Comparison of ENCODE assay signal across 8 cellular contexts in the genomic region with DNA sequence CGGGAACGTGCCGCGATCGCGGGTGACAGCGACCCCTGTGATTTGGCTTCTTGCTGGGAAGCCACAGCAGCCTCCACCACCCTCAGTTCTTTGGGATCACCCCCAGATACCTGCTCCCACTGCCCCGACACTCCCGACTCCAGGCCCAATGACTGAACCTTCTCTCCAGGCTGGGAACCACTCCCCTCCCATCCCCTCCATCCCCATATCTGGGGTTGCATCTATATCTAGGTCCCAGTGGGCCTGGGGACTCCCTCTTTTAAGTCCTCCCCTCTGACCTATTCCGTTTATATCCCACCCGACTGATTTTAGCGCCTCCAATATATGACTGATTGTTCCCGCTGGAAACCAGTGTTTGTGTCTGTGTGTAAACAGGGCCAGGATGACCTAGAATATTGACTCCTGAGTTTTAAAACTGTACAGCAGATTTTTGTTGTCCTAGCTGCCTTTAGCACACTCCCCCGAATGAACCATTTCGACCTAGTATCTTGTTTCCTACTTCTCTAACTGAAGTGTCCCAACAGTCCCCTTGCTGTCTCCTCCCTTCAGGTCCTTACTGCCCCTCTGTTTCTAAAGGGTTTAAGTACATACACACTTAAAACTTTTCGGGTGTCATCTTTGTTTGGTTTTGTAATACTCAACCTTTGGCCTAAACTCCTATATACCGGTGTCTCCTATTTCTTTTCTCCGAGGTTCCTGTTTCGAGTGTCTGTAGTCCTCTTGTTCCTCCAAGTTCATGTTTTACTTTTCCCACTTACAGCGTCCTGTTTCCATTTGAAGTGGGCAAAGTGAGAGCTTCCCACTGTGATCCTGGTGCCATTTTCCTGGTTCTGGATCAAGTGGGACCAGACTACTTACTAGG. TPM values are rescaled to one million over a fixed set of nuclear protein-coding genes. Genes with fewer than 3 reads are reported as not detected.
DNase-seq lines count a peak whose midpoint lies in the region; ATAC-seq, FAIRE-seq and TF ChIP-seq lines count a peak whose summit lies in the region.

No MANE protein-coding gene starts in this region.

- SMC1A ChIA-PET in GM12878 (lab: Charles Lee; ENCODE audit: uncharacterized antibody, unreplicated experiment): interaction anchor here (0.8 to 6.0 kb wide), 14 partner anchors 11 to 362 kb away, joined by 3 to 38 read pairs (median 5); no protein-coding TSS in a partner anchor

- no peak overlapping the region for H3K4me3 ChIP-seq in KMS-11 (IDR thresholded peaks at IDR 0.05; ENCODE audit: insufficient read depth, low read depth, low read length)
- H3K4me3 ChIP-seq in GM12878: peak overlapping the region; percentile 90
- peak overlapping the region; percentile 55 to 84 (median 65) for H3K4me3 ChIP-seq in thyroid gland (replicated peaks in 1 of 3)

- DNase-seq in AML-193 (lab: John Stamatoyannopoulos, UW) (peak; percentile 35 to 53), GM12878 (ENCODE audit: low read depth, low spot score) (no peak), left lobe of liver (ENCODE audit: low spot score) (no peak), thyroid gland (no peak), GOT3 (lab: John Stamatoyannopoulos, UW) (no peak)

- WGBS in GM12878 (ENCODE audit: insufficient coverage, insufficient replicate concordance, low lambda C conversion rate, missing lambda C conversion rate): 1% methylated on average over 17 of the region's 20 CpGs
- WGBS in thyroid gland, 2 donors: 4 to 5% methylated on average over 13 to 15 of the region's 20 CpGs

- POLR2A ChIA-PET in GM12878 (lab: Charles Lee): interaction anchor here (0.5 to 2.1 kb wide), 16 partner anchors 23 to 269 kb away, joined by 3 to 20 read pairs (median 4); a partner anchor contains a TSS

- peak overlapping the region; percentile 97 for H3K4me2 ChIP-seq in KMS-11
- peak overlapping the region; percentile 94 for H3K4me2 ChIP-seq in GM12878 (ENCODE audit: control insufficient read depth, insufficient read depth)

- H3K9me3 ChIP-seq in GM12878 (replicated peaks; ENCODE audit: control insufficient read depth, insufficient read depth, low read length): no peaks in the 10 kb centered on the region
- H3K9me3 ChIP-seq in thyroid gland: no peaks in the 10 kb centered on the region

- in situ Hi-C loops in GM12878 (cut with MboI): loop anchor here (5.0 kb wide), 1 partner anchor 359 kb away; no protein-coding TSS in a partner anchor

- H3K79me2 ChIP-seq in KMS-11 (ENCODE audit: insufficient read depth, low read depth) (peaks cover 41% of the 10 kb centered on the region), GM12878 (ENCODE audit: control insufficient read depth, insufficient read depth, low read length) (peaks cover 34% of the 10 kb centered on the region)

- RAD21 ChIA-PET in GM12878 (lab: Charles Lee; ENCODE audit: unreplicated experiment): interaction anchor here (0.7 to 5.0 kb wide), 25 partner anchors 23 to 360 kb away, joined by 3 to 44 read pairs (median 5); a partner anchor contains a TSS

- H3K4me1 ChIP-seq in KMS-11 (ENCODE audit: low read depth, poor library complexity, severe bottlenecking): peaks cover 27% of the 10 kb centered on the region
- H3K4me1 ChIP-seq in GM12878 (ENCODE audit: control insufficient read depth, insufficient read depth, low read length): peaks cover 6% of the 10 kb centered on the region
- peaks cover 13 to 20% of the 10 kb centered on the region in 2 donors for H3K4me1 ChIP-seq in thyroid gland

- H2AFZ ChIP-seq in KMS-11 (ENCODE audit: low read depth) (peak overlapping the region; percentile 29), GM12878 (ENCODE audit: control insufficient read depth, low read depth, low read length) (peak overlapping the region; percentile 19; the same call in 1 of the 2 replicates)

- no peak for TF ChIP-seq CTCF in KMS-11 (conservative IDR thresholded peaks at IDR 0.05; ENCODE audit: low read depth, low read length)
- TF ChIP-seq CTCF in GM12878 (IDR thresholded peaks at IDR 0.05 in 2 of 3, conservative IDR thresholded peaks at IDR 0.05 in 1 of 3; ENCODE audit: control insufficient read depth in 2 of 3, extremely low read depth in 1 of 3, insufficient read depth in 1 of 3, low read depth in 3 of 3, low read length in 3 of 3): 0 out of 6 replicates have a peak, but pooled peaks of 1 of the 3 experiments have one; percentile 10
- no peak for TF ChIP-seq CTCF in thyroid gland (IDR thresholded peaks at IDR 0.05)

- TF ChIP-seq POLR2A in GM12878 (IDR thresholded peaks at IDR 0.05; ENCODE audit: low read depth, low read length) (no peak), thyroid gland (IDR thresholded peaks at IDR 0.05) (no peak)

- H3K9ac ChIP-seq in KMS-11 (peak overlapping the region; percentile 97), GM12878 (ENCODE audit: control insufficient read depth, insufficient read depth, low read length) (peak overlapping the region; percentile 96)

- H3K36me3 ChIP-seq in KMS-11 (ENCODE audit: insufficient read depth) (peaks cover 20% of the 10 kb centered on the region; the same call in 1 of the 2 replicates), GM12878 (ENCODE audit: control insufficient read depth in 2 of 2, insufficient read depth in 2 of 2, low read length in 1 of 2) (peaks cover 14 to 20% of the 10 kb centered on the region in 2 experiments; a peak in 3 of 4 replicates), thyroid gland (peaks cover 20 to 23% of the 10 kb centered on the region in 2 donors)

- ATAC-seq in GM12878 (no peak; the same call in 2 of the 3 replicates), left lobe of liver (peak; percentile 3), HG02623 (IDR thresholded peaks at IDR 0.05; ENCODE audit: unreplicated experiment) (no peak), HG03196 (IDR thresholded peaks at IDR 0.05; ENCODE audit: unreplicated experiment) (no peak)

- TSS peak; percentile 68 for BruUV-seq in GM12878 (replicated peaks; lab: Mats Ljungman, UMichigan)

- no peak for TF ChIP-seq EP300 in GM12878 (IDR thresholded peaks at IDR 0.05; ENCODE audit: borderline replicate concordance in 1 of 2, control insufficient read depth in 1 of 2, low read depth in 2 of 2, low read length in 2 of 2)

- intact Hi-C loops in GM12878 (cut with micrococcal nuclease; ENCODE audit: unreplicated experiment): loop anchor here (2.0 to 5.0 kb wide), 3 partner anchors 54 to 224 kb away; a partner anchor contains a TSS
- intact Hi-C loops in thyroid gland (cut with DNase I): no loop called here

- H4K20me1 ChIP-seq in KMS-11 (ENCODE audit: insufficient read depth) (no peaks in the 10 kb centered on the region), GM12878 (ENCODE audit: control insufficient read depth, insufficient read depth) (no peaks in the 10 kb centered on the region)

- no peak for FAIRE-seq in GM12878 (lab: Jason Lieb, UNC)

- CTCF ChIA-PET in GM12878 (lab: Yijun Ruan, JAX): interaction anchor here (0.6 to 9.0 kb wide), 28 partner anchors 12 to 434 kb away, joined by 3 to 120 read pairs (median 5); a partner anchor contains a TSS

- TF ChIP-seq RAD21 in GM12878 (IDR thresholded peaks at IDR 0.05; ENCODE audit: insufficient read depth, low read depth, low read length): no peak

- H3K27ac ChIP-seq in KMS-11: peak overlapping the region; percentile 83
- H3K27ac ChIP-seq in GM12878 (ENCODE audit: control insufficient read depth, insufficient read depth): peak overlapping the region; percentile 90
- H3K27ac ChIP-seq in thyroid gland: peak overlapping the region; percentile 54 to 77 (median 66)

- no peaks in the 10 kb centered on the region for H3K27me3 ChIP-seq in KMS-11 (ENCODE audit: insufficient read depth, low read depth)
- no peaks in the 10 kb centered on the region; a peak in 1 of 4 replicates for H3K27me3 ChIP-seq in GM12878 (replicated peaks in 1 of 2; ENCODE audit: control insufficient read depth in 2 of 2, insufficient read depth in 2 of 2, low read length in 1 of 2)
- H3K27me3 ChIP-seq in thyroid gland: no peaks in the 10 kb centered on the region

RNA-seq across cellular contexts. Expression of a gene that starts 0.8 kb away (rescaled TPM):
- 59.9 and 66.8 TPM in 2 replicates for total RNA-seq in GM12878 (2013; cell fraction: nucleolus; rRNA removed)
- total RNA-seq in GM12878 (2014; rRNA removed): 132 and 150 TPM in 2 replicates
- 65.8 and 70.3 TPM in 2 replicates for total RNA-seq in GM12878 (2014; rRNA removed; fragmentation: Illumina TruSeq; extraction: Trizol)
- total RNA-seq in GM12878 (2021): 150 and 151 TPM in 2 replicates
- 53.3 TPM for polyA plus RNA-seq in GM12878 (2011; ENCODE audit: low read depth)
- polyA plus RNA-seq in GM12878 (2011; rRNA removed): 35.1 and 79.4 TPM in 2 replicates
- polyA plus RNA-seq in GM12878 (2011; cell fraction: cytosol; rRNA removed): 104 and 113 TPM in 2 replicates
- polyA plus RNA-seq in GM12878 (2011; cell fraction: nucleus; rRNA removed): 99.4 and 118 TPM in 2 replicates
- 81.3 and 91.1 TPM in 2 replicates for polyA plus RNA-seq in GM12878 (2012)
- polyA plus RNA-seq in GM12878 (2014; fragmentation: Illumina TruSeq; extraction: Trizol): 78.8 and 121 TPM in 2 replicates
- 1 to 10 TPM; 2.2 to 2.6 TPM for polyA plus RNA-seq in GM12878 (2014; fragmentation: Nextera tagmentation; extraction: Ambion mirVana)
- 138 and 155 TPM in 2 replicates for polyA plus RNA-seq in GM12878 (2014; rRNA removed)
- 100 to 1,000 TPM; 182 to 192 TPM for polyA plus RNA-seq in GM12878 (2016; fragmentation: Nextera tagmentation; extraction: Ambion mirVana)
- polyA minus RNA-seq in GM12878 (2011; rRNA and poly(A)+ RNA removed): 83.5 and 88.8 TPM in 2 replicates
- polyA minus RNA-seq in GM12878 (2011; cell fraction: cytosol; rRNA and poly(A)+ RNA removed): 33.7 and 39.4 TPM in 2 replicates
- polyA minus RNA-seq in GM12878 (2011; cell fraction: nucleus; rRNA and poly(A)+ RNA removed): 21.6 and 30.6 TPM in 2 replicates
- total RNA-seq in left lobe of liver: 52.4 TPM
- total RNA-seq in thyroid gland: 100 to 1,000 TPM in 1 of 4 donors, 10 to 100 TPM in 3; 65.0 to 100 (median 98.8) TPM

RNA-seq across cellular contexts. Expression of a gene that starts 18.6 kb away (rescaled TPM):
- total RNA-seq in GM12878 (2013; cell fraction: nucleolus; rRNA removed): not detected in 2 replicates
- total RNA-seq in GM12878 (2014; rRNA removed): not detected in 2 replicates
- not detected in 2 replicates for total RNA-seq in GM12878 (2014; rRNA removed; fragmentation: Illumina TruSeq; extraction: Trizol)
- not detected in 2 replicates for total RNA-seq in GM12878 (2021)
- not detected for polyA plus RNA-seq in GM12878 (2011; ENCODE audit: low read depth)
- 0.11 and 0.33 TPM in 2 replicates for polyA plus RNA-seq in GM12878 (2011; rRNA removed)
- polyA plus RNA-seq in GM12878 (2011; cell fraction: cytosol; rRNA removed): 0.16 and 0.22 TPM in 2 replicates
- 0.09 and 0.13 TPM in 2 replicates for polyA plus RNA-seq in GM12878 (2011; cell fraction: nucleus; rRNA removed)
- polyA plus RNA-seq in GM12878 (2012): 0.07 TPM in 1 of 2 replicates, not detected in the other
- polyA plus RNA-seq in GM12878 (2014; fragmentation: Illumina TruSeq; extraction: Trizol): not detected in 2 replicates
- under 1 TPM in 1 of 2 experiments, not detected in 1; 0.04 TPM for polyA plus RNA-seq in GM12878 (2014; fragmentation: Nextera tagmentation; extraction: Ambion mirVana)
- not detected in 2 replicates for polyA plus RNA-seq in GM12878 (2014; rRNA removed)
- not detected for polyA plus RNA-seq in GM12878 (2016; fragmentation: Nextera tagmentation; extraction: Ambion mirVana)
- polyA minus RNA-seq in GM12878 (2011; rRNA and poly(A)+ RNA removed): 0.46 TPM in 1 of 2 replicates, not detected in the other
- not detected in 2 replicates for polyA minus RNA-seq in GM12878 (2011; cell fraction: cytosol; rRNA and poly(A)+ RNA removed)
- not detected in 2 replicates for polyA minus RNA-seq in GM12878 (2011; cell fraction: nucleus; rRNA and poly(A)+ RNA removed)
- not detected for total RNA-seq in left lobe of liver
- total RNA-seq in thyroid gland: not detected

RNA-seq across cellular contexts. Expression of a gene that starts 33.8 kb away (rescaled TPM):
- not detected in 2 replicates for total RNA-seq in GM12878 (2013; cell fraction: nucleolus; rRNA removed)
- total RNA-seq in GM12878 (2014; rRNA removed) (0.16 TPM in 1 of 2 replicates, not detected in the other), GM12878 (2014; rRNA removed; fragmentation: Illumina TruSeq; extraction: Trizol) (0.09 TPM in 1 of 2 replicates, not detected in the other), GM12878 (2021) (0.28 TPM in 1 of 2 replicates, not detected in the other), left lobe of liver (not detected), thyroid gland (not detected)
- not detected for polyA plus RNA-seq in GM12878 (2011; ENCODE audit: low read depth)
- polyA plus RNA-seq in GM12878 (2011; rRNA removed) (not detected in 2 replicates), GM12878 (2014; fragmentation: Illumina TruSeq; extraction: Trizol) (0.10 TPM in 1 of 2 replicates, not detected in the other), GM12878 (2014; fragmentation: Nextera tagmentation; extraction: Ambion mirVana) (under 1 TPM in 1 of 2 experiments, not detected in 1; 0.09 TPM), GM12878 (2014; rRNA removed) (0.23 and 0.36 TPM in 2 replicates), GM12878 (2016; fragmentation: Nextera tagmentation; extraction: Ambion mirVana) (under 1 TPM in 1 of 2 experiments, not detected in 1; 0.12 TPM)
- 0.06 and 0.13 TPM in 2 replicates for polyA plus RNA-seq in GM12878 (2011; cell fraction: cytosol; rRNA removed)
- polyA plus RNA-seq in GM12878 (2011; cell fraction: nucleus; rRNA removed): 0.24 and 0.37 TPM in 2 replicates
- 0.15 and 0.22 TPM in 2 replicates for polyA plus RNA-seq in GM12878 (2012)
- polyA minus RNA-seq in GM12878 (2011; rRNA and poly(A)+ RNA removed): not detected in 2 replicates
- not detected in 2 replicates for polyA minus RNA-seq in GM12878 (2011; cell fraction: cytosol; rRNA and poly(A)+ RNA removed)
- polyA minus RNA-seq in GM12878 (2011; cell fraction: nucleus; rRNA and poly(A)+ RNA removed): not detected in 2 replicates

RNA-seq across cellular contexts. Expression of a gene that starts 53.9 kb away (rescaled TPM):
- not detected in 2 replicates for total RNA-seq in GM12878 (2013; cell fraction: nucleolus; rRNA removed)
- not detected in 2 replicates for total RNA-seq in GM12878 (2014; rRNA removed)
- not detected in 2 replicates for total RNA-seq in GM12878 (2014; rRNA removed; fragmentation: Illumina TruSeq; extraction: Trizol)
- not detected in 2 replicates for total RNA-seq in GM12878 (2021)
- not detected for polyA plus RNA-seq in GM12878 (2011; ENCODE audit: low read depth)
- not detected in 2 replicates for polyA plus RNA-seq in GM12878 (2011; rRNA removed)
- polyA plus RNA-seq in GM12878 (2011; cell fraction: cytosol; rRNA removed): 0.12 TPM in 1 of 2 replicates, not detected in the other
- polyA plus RNA-seq in GM12878 (2011; cell fraction: nucleus; rRNA removed): not detected in 2 replicates
- polyA plus RNA-seq in GM12878 (2012): not detected in 2 replicates
- polyA plus RNA-seq in GM12878 (2014; fragmentation: Illumina TruSeq; extraction: Trizol): not detected in 2 replicates
- polyA plus RNA-seq in GM12878 (2014; fragmentation: Nextera tagmentation; extraction: Ambion mirVana): not detected
- 0.13 TPM in 1 of 2 replicates, not detected in the other for polyA plus RNA-seq in GM12878 (2014; rRNA removed)
- not detected for polyA plus RNA-seq in GM12878 (2016; fragmentation: Nextera tagmentation; extraction: Ambion mirVana)
- not detected in 2 replicates for polyA minus RNA-seq in GM12878 (2011; rRNA and poly(A)+ RNA removed)
- polyA minus RNA-seq in GM12878 (2011; cell fraction: cytosol; rRNA and poly(A)+ RNA removed): not detected in 2 replicates
- not detected in 2 replicates for polyA minus RNA-seq in GM12878 (2011; cell fraction: nucleus; rRNA and poly(A)+ RNA removed)
- total RNA-seq in left lobe of liver: not detected
- total RNA-seq in thyroid gland: not detected

RNA-seq across cellular contexts. Expression of a gene that starts 54.0 kb away (rescaled TPM):
- 129 and 143 TPM in 2 replicates for total RNA-seq in GM12878 (2013; cell fraction: nucleolus; rRNA removed)
- total RNA-seq in GM12878 (2014; rRNA removed) (51.5 and 53.3 TPM in 2 replicates), GM12878 (2014; rRNA removed; fragmentation: Illumina TruSeq; extraction: Trizol) (48.5 and 58.0 TPM in 2 replicates), GM12878 (2021) (49.4 and 56.0 TPM in 2 replicates), left lobe of liver (159 TPM), thyroid gland (100 to 1,000 TPM in 2 of 4 donors, 10 to 100 TPM in 2; 81.4 to 125 (median 99.0) TPM)
- polyA plus RNA-seq in GM12878 (2011; ENCODE audit: low read depth): 59.3 TPM
- polyA plus RNA-seq in GM12878 (2011; rRNA removed) (62.0 and 98.1 TPM in 2 replicates), GM12878 (2014; fragmentation: Illumina TruSeq; extraction: Trizol) (45.5 and 51.3 TPM in 2 replicates), GM12878 (2014; fragmentation: Nextera tagmentation; extraction: Ambion mirVana) (10 to 100 TPM in 1 of 2 experiments, 1 to 10 TPM in 1; 8.8 to 21.1 TPM), GM12878 (2014; rRNA removed) (50.3 and 53.0 TPM in 2 replicates), GM12878 (2016; fragmentation: Nextera tagmentation; extraction: Ambion mirVana) (10 to 100 TPM in 1 of 2 experiments, 1 to 10 TPM in 1; 9.6 to 12.5 TPM)
- polyA plus RNA-seq in GM12878 (2011; cell fraction: cytosol; rRNA removed): 109 and 152 TPM in 2 replicates
- 86.2 and 97.3 TPM in 2 replicates for polyA plus RNA-seq in GM12878 (2011; cell fraction: nucleus; rRNA removed)
- polyA plus RNA-seq in GM12878 (2012): 75.2 and 80.5 TPM in 2 replicates
- polyA minus RNA-seq in GM12878 (2011; rRNA and poly(A)+ RNA removed): 87.0 and 104 TPM in 2 replicates
- polyA minus RNA-seq in GM12878 (2011; cell fraction: cytosol; rRNA and poly(A)+ RNA removed): 19.1 and 31.7 TPM in 2 replicates
- 29.6 and 32.8 TPM in 2 replicates for polyA minus RNA-seq in GM12878 (2011; cell fraction: nucleus; rRNA and poly(A)+ RNA removed)

Comparison
In these comparisons a context has a peak if more than half of its experiments do, and no peak if none do; other contexts are left out.
1. DNase-seq: peak in AML-193 (2 of 2); none in GM12878 (single experiment), left lobe of liver (single experiment), thyroid gland (0 of 2) and GOT3 (single experiment).
2. Peak in every context shown above with its lines, with median percentiles within 50 percentile points of each other: H3K27ac ChIP-seq.